17 cellular contexts compared by ENCODE assay signal in genomic region chr11:23313001-23313400, GRCh38.
DNase-seq lines count a peak whose midpoint lies in the region; ATAC-seq and TF ChIP-seq lines count a peak whose summit lies in the region.
"Had no signal": no experiment of that assay in that cellular context is flagged by ENCODE, and none has a peak within 500 bp of the region (broad histone marks: within the 10 kb centered on the region; RNA-seq: fewer than 3 reads in every experiment).

No MANE protein-coding gene starts in this region.

- H4K8ac ChIP-seq in mesendoderm (ENCODE audit: low read depth, low read length): no peak overlapping the region

- no peaks in the 10 kb centered on the region for H3K36me3 ChIP-seq in ACC112 (ENCODE audit: insufficient read depth, low read length)
- no peaks in the 10 kb centered on the region for H3K36me3 ChIP-seq in Loucy (ENCODE audit: insufficient read depth, low read length)
- H3K36me3 ChIP-seq in adipocyte (ENCODE audit: control insufficient read depth, insufficient read depth, low read length, severe bottlenecking): no peaks in the 10 kb centered on the region
- H3K36me3 ChIP-seq in mesendoderm (ENCODE audit: control insufficient read depth, insufficient read depth, low read length): no peaks in the 10 kb centered on the region
- no peaks in the 10 kb centered on the region for H3K36me3 ChIP-seq in mucosa of descending colon (ENCODE audit: low read depth)

- H3K4me2 ChIP-seq in Loucy (ENCODE audit: low read depth, low read length, poor library complexity, severe bottlenecking) (peak overlapping the region; percentile 6), mesendoderm (ENCODE audit: low read length) (no peak overlapping the region)
- H3K4me2 ChIP-seq: PC-9 had no signal

- H4K5ac ChIP-seq in mesendoderm (ENCODE audit: low read length): no peak overlapping the region

- no peaks in the 10 kb centered on the region for H3K27me3 ChIP-seq in ACC112 (ENCODE audit: insufficient read depth, low read length)
- H3K27me3 ChIP-seq in Loucy (ENCODE audit: insufficient read depth, low read length, poor library complexity, severe bottlenecking): no peaks in the 10 kb centered on the region
- no peaks in the 10 kb centered on the region for H3K27me3 ChIP-seq in adipocyte (replicated peaks; ENCODE audit: control insufficient read depth, insufficient read depth, low read length)
- H3K27me3 ChIP-seq in mesendoderm (ENCODE audit: insufficient read depth, low read length, poor library complexity): no peaks in the 10 kb centered on the region

- H3K9ac ChIP-seq in Loucy (ENCODE audit: low read depth, low read length, poor library complexity, severe bottlenecking): no peak overlapping the region
- H3K9ac ChIP-seq in adipocyte (ENCODE audit: low read length): no peak overlapping the region
- H3K9ac ChIP-seq in mesendoderm (ENCODE audit: low read length): no peak overlapping the region

- ATAC-seq in GM21717 (IDR thresholded peaks at IDR 0.05; ENCODE audit: unreplicated experiment) (no peak), mucosa of descending colon (no peak)
- ATAC-seq: Right ventricle myocardium inferior, SK-N-SH treated with all-trans-retinoic acid at 6 μM for 48 hours had no signal

- H3K23ac ChIP-seq in mesendoderm (ENCODE audit: low read length): no peak overlapping the region

- H3K9me3 Mint-ChIP-seq in activated CD4-positive, alpha-beta memory T cell treated with anti-CD3 and anti-CD28 coated beads for 36 hours: peaks cover 14% of the 10 kb centered on the region

- H3K4me1 ChIP-seq in ACC112 (ENCODE audit: control insufficient read depth, insufficient read depth, low read length, unreplicated experiment) (peaks cover 14% of the 10 kb centered on the region), Loucy (ENCODE audit: insufficient read depth, low read length, poor library complexity, severe bottlenecking) (peaks cover 10% of the 10 kb centered on the region), adipocyte (ENCODE audit: control insufficient read depth, insufficient read depth, low read length) (peaks cover 13% of the 10 kb centered on the region), mesendoderm (ENCODE audit: control insufficient read depth, low read depth, low read length) (no peaks in the 10 kb centered on the region), mucosa of descending colon (ENCODE audit: low read depth) (no peaks in the 10 kb centered on the region)

- CTCF ChIA-PET in activated CD4-positive, alpha-beta memory T cell treated with anti-CD3 and anti-CD28 coated beads for 36 hours (lab: Charles Lee): no interaction called here

- H3K36me3 Mint-ChIP-seq in activated CD4-positive, alpha-beta memory T cell treated with anti-CD3 and anti-CD28 coated beads for 36 hours: no peaks in the 10 kb centered on the region

- no peak overlapping the region for H3K4me3 ChIP-seq in ACC112 (ENCODE audit: low read depth, low read length)
- H3K4me3 ChIP-seq in Loucy (ENCODE audit: low read length, poor library complexity, severe bottlenecking): no peak overlapping the region
- no peak overlapping the region for H3K4me3 ChIP-seq in adipocyte (ENCODE audit: low read length)
- H3K4me3 ChIP-seq in mesendoderm (ENCODE audit: low read length): no peak overlapping the region
- no peak overlapping the region for H3K4me3 ChIP-seq in mucosa of descending colon
- H3K4me3 ChIP-seq: PC-9 had no signal

- H3K4me1 Mint-ChIP-seq in activated CD4-positive, alpha-beta memory T cell treated with anti-CD3 and anti-CD28 coated beads for 36 hours (ENCODE audit: low read depth): no peaks in the 10 kb centered on the region

- H2BK120ac ChIP-seq in mesendoderm (ENCODE audit: low read depth, low read length): no peak overlapping the region

- H3K4ac ChIP-seq in mesendoderm (ENCODE audit: low read depth, low read length): no peak overlapping the region

- H2BK15ac ChIP-seq in mesendoderm (replicated peaks; ENCODE audit: low read depth): no peak overlapping the region

- TF ChIP-seq CTCF in Loucy (conservative IDR thresholded peaks at IDR 0.05; ENCODE audit: low read length) (no peak), mucosa of descending colon (IDR thresholded peaks at IDR 0.05) (no peak)

- no peaks in the 10 kb centered on the region for H3K9me2 ChIP-seq in Loucy (replicated peaks; ENCODE audit: low read depth, low read length)

- H3K79me2 ChIP-seq in ACC112 (ENCODE audit: control insufficient read depth, insufficient read depth, low read length, unreplicated experiment) (no peaks in the 10 kb centered on the region), Loucy (ENCODE audit: insufficient read depth, low read length) (no peaks in the 10 kb centered on the region), mesendoderm (ENCODE audit: control insufficient read depth, insufficient read depth, low read length) (no peaks in the 10 kb centered on the region)

- H3K56ac ChIP-seq in mesendoderm (ENCODE audit: low read length): no peak overlapping the region

- intact Hi-C loops in activated CD4-positive, alpha-beta memory T cell treated with anti-CD3 and anti-CD28 coated beads for 36 hours (cut with micrococcal nuclease): no loop called here
- intact Hi-C loops in mucosa of descending colon (cut with DNase I, micrococcal nuclease): no loop called here

- H3K9me3 ChIP-seq in Loucy (ENCODE audit: insufficient read depth, low read depth, low read length) (no peaks in the 10 kb centered on the region), adipocyte (ENCODE audit: control insufficient read depth, low read length) (no peaks in the 10 kb centered on the region), mucosa of descending colon (no peaks in the 10 kb centered on the region)

- POLR2A ChIA-PET in activated CD4-positive, alpha-beta memory T cell treated with anti-CD3 and anti-CD28 coated beads for 36 hours (lab: Charles Lee): no interaction called here

- no peak overlapping the region for H2BK5ac ChIP-seq in mesendoderm (ENCODE audit: low read length)

- H3K18ac ChIP-seq in mesendoderm (ENCODE audit: low read length): no peak overlapping the region

- H2AFZ ChIP-seq in ACC112 (ENCODE audit: low read length, unreplicated experiment) (peak overlapping the region; percentile 8), Loucy (ENCODE audit: low read length) (no peak overlapping the region)
- H2AFZ ChIP-seq: PC-9 had no signal

- WGBS in mesendoderm (ENCODE audit: extremely low coverage, insufficient coverage, low lambda C conversion rate): no CpG with 5 or more reads among the region's 1 CpG

- H2AK5ac ChIP-seq in mesendoderm (ENCODE audit: low read length): no peak overlapping the region

- no peaks in the 10 kb centered on the region for H3K27me3 Mint-ChIP-seq in activated CD4-positive, alpha-beta memory T cell treated with anti-CD3 and anti-CD28 coated beads for 36 hours

- no peaks in the 10 kb centered on the region for H4K20me1 ChIP-seq in Loucy (ENCODE audit: insufficient read depth, low read length, poor library complexity, severe bottlenecking)

- H3K4me3 Mint-ChIP-seq in activated CD4-positive, alpha-beta memory T cell treated with anti-CD3 and anti-CD28 coated beads for 36 hours: no peak overlapping the region

- DNase-seq in adipocyte (ENCODE audit: low read depth): peak; percentile 7
- peak; percentile 2 for DNase-seq in mesendoderm
- no peak for DNase-seq in NCI-H1105 (lab: John Stamatoyannopoulos, UW)
- no peak for DNase-seq in activated CD4-positive, alpha-beta memory T cell treated with anti-CD3 and anti-CD28 coated beads for 36 hours
- no peak for DNase-seq in mucosa of descending colon
- DNase-seq: 8988T, C1 segment of cervical spinal cord, DMS 273 treated with DMSO at 0.1 percent for 48 hours, NCI-H146, NCI-H2081 treated with DMSO at 0.1 percent for 48 hours, NCI-H69, PC-9 had no signal

- H3K79me1 ChIP-seq in mesendoderm (ENCODE audit: low read length): no peaks in the 10 kb centered on the region

- no peak overlapping the region for H3K27ac Mint-ChIP-seq in activated CD4-positive, alpha-beta memory T cell treated with anti-CD3 and anti-CD28 coated beads for 36 hours

- no peak overlapping the region for H3K27ac ChIP-seq in ACC112 (ENCODE audit: low read depth, low read length)
- no peak overlapping the region for H3K27ac ChIP-seq in mesendoderm (ENCODE audit: low read depth, low read length)
- H3K27ac ChIP-seq: PC-9 had no signal

- H3F3A ChIP-seq in Loucy (ENCODE audit: low read depth): no peaks in the 10 kb centered on the region

Comparison
In these comparisons a context has a peak if more than half of its experiments do, and no peak if none do; other contexts are left out.
1. DNase-seq: peak in adipocyte (single experiment) and mesendoderm (single experiment); none in NCI-H1105 (single experiment), activated CD4-positive, alpha-beta memory T cell treated with anti-CD3 and anti-CD28 coated beads for 36 hours (single experiment) and mucosa of descending colon (0 of 3).